Comparison of ENCODE assay signal across 23 cellular contexts in the genomic region with DNA sequence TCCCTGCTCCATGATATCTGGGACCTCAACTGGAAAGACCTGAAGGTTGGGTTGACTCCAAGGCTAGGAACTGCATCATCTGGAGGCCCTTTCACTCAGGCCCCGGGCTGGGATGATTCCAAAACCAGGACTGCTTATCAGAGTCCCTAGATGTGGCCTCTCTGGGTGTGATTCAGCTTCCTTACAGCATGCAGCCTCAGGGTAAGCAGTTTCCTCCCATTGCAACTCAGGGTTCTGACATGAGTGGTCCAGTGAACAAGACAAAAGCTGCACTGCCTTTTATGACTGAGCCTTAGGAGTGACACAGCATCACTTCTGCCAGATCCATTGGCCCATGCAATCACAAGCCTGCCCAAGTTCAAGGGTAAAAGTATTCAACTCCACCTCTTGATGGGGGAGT.
DNase-seq lines count a peak whose midpoint lies in the region; ATAC-seq, FAIRE-seq and TF ChIP-seq lines count a peak whose summit lies in the region.
"Had no signal": no experiment of that assay in that cellular context is flagged by ENCODE, and none has a peak within 500 bp of the region (broad histone marks: within the 10 kb centered on the region; RNA-seq: fewer than 3 reads in every experiment).

No MANE protein-coding gene starts in this region.

- ATAC-seq in activated T-cell treated with anti-CD3 and anti-CD28 coated beads, Interleukin-2, amount 50 U/mL, for 72 hours (replicated peaks in 1 of 2): peak; percentile 93 to 98
- ATAC-seq in PC-3 (no peak), GM21737 (IDR thresholded peaks at IDR 0.05; ENCODE audit: unreplicated experiment) (no peak)
- ATAC-seq: left ventricle myocardium superior, Right ventricle myocardium inferior had no signal

- POLR2A ChIA-PET in PC-3 (lab: Charles Lee; ENCODE audit: unreplicated experiment): no interaction called here

- CTCF ChIA-PET in PC-3 (lab: Charles Lee): no interaction called here

- H3F3A ChIP-seq in PC-3 (ENCODE audit: low read length, unreplicated experiment): no peaks in the 10 kb centered on the region

- H3K36me3 Mint-ChIP-seq in activated T-cell treated with anti-CD3 and anti-CD28 coated beads, Interleukin-2, amount 50 U/mL, for 72 hours (ENCODE audit: insufficient read depth in 2 of 2): no peaks in the 10 kb centered on the region
- H3K36me3 Mint-ChIP-seq in activated T-cell treated with anti-CD3 and anti-CD28 coated beads, Interleukin-2, amount 50 U/mL, for 24 hours (ENCODE audit: low read depth): no peaks in the 10 kb centered on the region
- H3K36me3 Mint-ChIP-seq: CD4-positive, alpha-beta memory T cell had no signal

- H3K9me3 Mint-ChIP-seq in activated T-cell treated with anti-CD3 and anti-CD28 coated beads, Interleukin-2, amount 50 U/mL, for 72 hours: peaks cover 0 to 1% of the 10 kb centered on the region in 2 donors
- no peaks in the 10 kb centered on the region for H3K9me3 Mint-ChIP-seq in activated T-cell treated with anti-CD3 and anti-CD28 coated beads, Interleukin-2, amount 50 U/mL, for 24 hours
- H3K9me3 Mint-ChIP-seq: CD4-positive, alpha-beta memory T cell; dendritic cell treated with granulocyte-macrophage colony-stimulating factor and Interleukin-4, amounts not matched to agents 40 ng/mL and 50 ng/mL, for 4 days; stimulated activated naive CD8-positive, alpha-beta T cell treated with anti-CD3 and anti-CD28 coated beads, Interleukin-15, Interleukin-2, amounts not matched to agents 100 ng/mL and 50 ng/mL, for 24 hours had no signal

- no peaks in the 10 kb centered on the region for H3K27me3 Mint-ChIP-seq in activated T-cell treated with anti-CD3 and anti-CD28 coated beads, Interleukin-2, amount 50 U/mL, for 72 hours (ENCODE audit: low read depth)
- H3K27me3 Mint-ChIP-seq in activated T-cell treated with anti-CD3 and anti-CD28 coated beads, Interleukin-2, amount 50 U/mL, for 24 hours: no peaks in the 10 kb centered on the region
- H3K27me3 Mint-ChIP-seq: CD4-positive, alpha-beta memory T cell; dendritic cell treated with granulocyte-macrophage colony-stimulating factor and Interleukin-4, amounts not matched to agents 40 ng/mL and 50 ng/mL, for 4 days; stimulated activated naive CD8-positive, alpha-beta T cell treated with anti-CD3 and anti-CD28 coated beads, Interleukin-15, Interleukin-2, amounts not matched to agents 100 ng/mL and 50 ng/mL, for 24 hours had no signal

- peaks cover 8% of the 10 kb centered on the region; the same call in 1 of the 2 replicates for H3K4me1 ChIP-seq in PC-3 (ENCODE audit: insufficient read depth, low read length)
- no peaks in the 10 kb centered on the region for H3K4me1 ChIP-seq in BE2C

- no peak overlapping the region for H2AFZ ChIP-seq in PC-3 (ENCODE audit: low read length)

- no peak for TF ChIP-seq CTCF in PC-3 (conservative IDR thresholded peaks at IDR 0.05; ENCODE audit: low read depth, low read length)
- TF ChIP-seq CTCF in BE2C (IDR thresholded peaks at IDR 0.05; ENCODE audit: low read depth, low read length): no peak

- BruUV-seq in PC-3 (replicated peaks; lab: Mats Ljungman, UMichigan): no TSS peak

- H3K4me2 ChIP-seq in PC-3 (ENCODE audit: low read length): no peak overlapping the region

- no peaks in the 10 kb centered on the region for H3K79me2 ChIP-seq in PC-3 (ENCODE audit: low read length)

- no peak overlapping the region for H3K4me3 ChIP-seq in PC-3 (ENCODE audit: low read length)
- H3K4me3 ChIP-seq in BE2C (ENCODE audit: low read depth, low read length): no peak overlapping the region
- H3K4me3 ChIP-seq: HAP-1 had no signal

- peaks cover 41% of the 10 kb centered on the region for H3K4me1 Mint-ChIP-seq in activated T-cell treated with anti-CD3 and anti-CD28 coated beads, Interleukin-2, amount 50 U/mL, for 72 hours (ENCODE audit: low read depth)
- H3K4me1 Mint-ChIP-seq in activated T-cell treated with anti-CD3 and anti-CD28 coated beads, Interleukin-2, amount 50 U/mL, for 24 hours (ENCODE audit: low read depth): peaks cover 26% of the 10 kb centered on the region

- no peak for TF ChIP-seq POLR2A in GM12891 (IDR thresholded peaks at IDR 0.05; ENCODE audit: low read depth, low read length)

- DNase-seq in activated T-cell treated with anti-CD3 and anti-CD28 coated beads, Interleukin-2, amount 50 U/mL, for 72 hours: peak; percentile 28 to 33
- DNase-seq in activated T-cell treated with anti-CD3 and anti-CD28 coated beads, Interleukin-2, amount 50 U/mL, for 24 hours: no peak
- DNase-seq in PC-3 (peak; percentile 46), dermis blood vessel endothelial cell (peak; percentile 76), renal cortical epithelial cell (ENCODE audit: low read depth) (peak; percentile 41), GM12891 (ENCODE audit: insufficient read length, low spot score) (no peak), BE2C (no peak)
- DNase-seq: activated effector memory CD4-positive, alpha-beta T cell treated with Interleukin-2 at 50 U/mL for 16 hours; CD4-positive, alpha-beta memory T cell; DMS79 treated with DMSO at 0.1 percent for 48 hours; IMR-90; left ventricle myocardium superior; NCI-H1930; NCI-H510A treated with DMSO at 0.1 percent for 48 hours; stimulated activated CD4-positive, alpha-beta T cell treated with anti-CD3 and anti-CD28 coated beads, Interleukin-15, amount 100 ng/mL, for 24 hours had no signal

- H3K27ac Mint-ChIP-seq in activated T-cell treated with anti-CD3 and anti-CD28 coated beads, Interleukin-2, amount 50 U/mL, for 72 hours: no peak overlapping the region
- H3K27ac Mint-ChIP-seq in activated T-cell treated with anti-CD3 and anti-CD28 coated beads, Interleukin-2, amount 50 U/mL, for 24 hours: no peak overlapping the region
- H3K27ac Mint-ChIP-seq: dendritic cell treated with granulocyte-macrophage colony-stimulating factor and Interleukin-4, amounts not matched to agents 40 ng/mL and 50 ng/mL, for 4 days; stimulated activated naive CD8-positive, alpha-beta T cell treated with anti-CD3 and anti-CD28 coated beads, Interleukin-15, Interleukin-2, amounts not matched to agents 100 ng/mL and 50 ng/mL, for 24 hours had no signal

- H3K9me3 ChIP-seq in PC-3 (ENCODE audit: low read length) (no peaks in the 10 kb centered on the region), BE2C (no peaks in the 10 kb centered on the region)
- H3K9me3 ChIP-seq: HAP-1, neutrophil had no signal

- intact Hi-C loops in PC-3 (cut with micrococcal nuclease): no loop called here

- H3K36me3 ChIP-seq in PC-3 (ENCODE audit: low read depth, low read length) (no peaks in the 10 kb centered on the region), BE2C (no peaks in the 10 kb centered on the region)
- H3K36me3 ChIP-seq: HAP-1, neutrophil had no signal

- H3K27ac ChIP-seq in PC-3 (ENCODE audit: low read length): no peak overlapping the region
- H3K27ac ChIP-seq: epithelial cell of prostate, neutrophil had no signal

- H3K9ac ChIP-seq in PC-3 (ENCODE audit: low read length): no peak overlapping the region

- H3K27me3 ChIP-seq in PC-3 (ENCODE audit: low read length) (no peaks in the 10 kb centered on the region), BE2C (no peaks in the 10 kb centered on the region)
- H3K27me3 ChIP-seq: neutrophil had no signal

- no peaks in the 10 kb centered on the region for H4K20me1 ChIP-seq in PC-3 (ENCODE audit: low read length)

- no peak for FAIRE-seq in GM12891 (lab: Jason Lieb, UNC)
- FAIRE-seq: astrocyte had no signal

- H3K9me2 ChIP-seq in PC-3 (replicated peaks; ENCODE audit: low read length): no peaks in the 10 kb centered on the region

- H3K4me3 Mint-ChIP-seq in activated T-cell treated with anti-CD3 and anti-CD28 coated beads, Interleukin-2, amount 50 U/mL, for 72 hours: no peak overlapping the region
- H3K4me3 Mint-ChIP-seq in activated T-cell treated with anti-CD3 and anti-CD28 coated beads, Interleukin-2, amount 50 U/mL, for 24 hours: no peak overlapping the region
- H3K4me3 Mint-ChIP-seq: CD4-positive, alpha-beta memory T cell; dendritic cell treated with granulocyte-macrophage colony-stimulating factor and Interleukin-4, amounts not matched to agents 40 ng/mL and 50 ng/mL, for 4 days; stimulated activated naive CD8-positive, alpha-beta T cell treated with anti-CD3 and anti-CD28 coated beads, Interleukin-15, Interleukin-2, amounts not matched to agents 100 ng/mL and 50 ng/mL, for 24 hours had no signal

TF ChIP-seq in GM12891, 5 proteins besides CTCF, POLR2A, EP300 and RAD21:
- TF ChIP-seq POU2F2 (IDR thresholded peaks at IDR 0.05; ENCODE audit: low read depth, low read length) (no peak), SPI1 (IDR thresholded peaks at IDR 0.05; ENCODE audit: low read depth, low read length) (no peak), PAX5 (IDR thresholded peaks at IDR 0.05; ENCODE audit: insufficient read depth, low read length, severe bottlenecking) (no peak), TAF1 (IDR thresholded peaks at IDR 0.05; ENCODE audit: low read depth, low read length) (no peak), POLR2AphosphoS5 (IDR thresholded peaks at IDR 0.05; ENCODE audit: low read depth, low read length) (no peak)

Comparison
In these comparisons a context has a peak if more than half of its experiments do, and no peak if none do; other contexts are left out.
1. DNase-seq: peak in activated T-cell treated with anti-CD3 and anti-CD28 coated beads, Interleukin-2, amount 50 U/mL, for 72 hours (2 of 2), PC-3 (single experiment), dermis blood vessel endothelial cell (single experiment) and renal cortical epithelial cell (single experiment); none in activated T-cell treated with anti-CD3 and anti-CD28 coated beads, Interleukin-2, amount 50 U/mL, for 24 hours (single experiment), GM12891 (single experiment) and BE2C (single experiment).
2. ATAC-seq: peak in activated T-cell treated with anti-CD3 and anti-CD28 coated beads, Interleukin-2, amount 50 U/mL, for 72 hours (2 of 2); none in PC-3 (single experiment) and GM21737 (single experiment).